Comparison of ENCODE assay signal across 8 cellular contexts in genomic region chr9:16726023-16726422, GRCh38.
DNase-seq lines count a peak whose midpoint lies in the region; ATAC-seq and TF ChIP-seq lines count a peak whose summit lies in the region.
"Had no signal": no experiment of that assay in that cellular context is flagged by ENCODE, and none has a peak within 500 bp of the region (broad histone marks: within the 10 kb centered on the region; RNA-seq: fewer than 3 reads in every experiment).

No MANE protein-coding gene starts in this region.

- no peak for DNase-seq in HFF-Myc (ENCODE audit: extremely low read depth, low read depth)
- peak in 1 of 2 experiments; percentile 52 for DNase-seq in SJSA1 (ENCODE audit: low read depth in 1 of 2, low spot score in 2 of 2)
- no peak for DNase-seq in glutamatergic neuron
- no peak for DNase-seq in NCI-H82 (lab: John Stamatoyannopoulos, UW)
- no peak for DNase-seq in activated gamma-delta T cell treated with Interleukin-2 at 50 U/mL for 16 hours
- DNase-seq in CD8-positive, alpha-beta T cell = no peak
- DNase-seq: NCI-H510A treated with DMSO at 0.1 percent for 48 hours had no signal

- no peaks in the 10 kb centered on the region for H3K36me3 Mint-ChIP-seq in glutamatergic neuron (ENCODE audit: unreplicated experiment)
- H3K36me3 Mint-ChIP-seq in CD8-positive, alpha-beta T cell = no peaks in the 10 kb centered on the region

- H3K4me1 Mint-ChIP-seq in glutamatergic neuron (ENCODE audit: low read depth, unreplicated experiment) = peaks cover 54% of the 10 kb centered on the region
- H3K4me1 Mint-ChIP-seq in CD8-positive, alpha-beta T cell (ENCODE audit: low read depth) = peaks cover 7% of the 10 kb centered on the region

- peak overlapping the region; percentile 60 for H3K4me3 ChIP-seq in HFF-Myc (replicated peaks; ENCODE audit: low read depth, low read length)
- peak overlapping the region; percentile 61 for H3K4me3 ChIP-seq in SJSA1
- H3K4me3 ChIP-seq in skeletal muscle satellite cell (ENCODE audit: low read length) = peak overlapping the region; percentile 82
- H3K4me3 ChIP-seq in CD8-positive, alpha-beta T cell (ENCODE audit: low read depth, low read length) = no peak overlapping the region

- peak overlapping the region; percentile 88 for H3K4me3 Mint-ChIP-seq in glutamatergic neuron (ENCODE audit: unreplicated experiment)
- H3K4me3 Mint-ChIP-seq in CD8-positive, alpha-beta T cell = no peak overlapping the region

- no peaks in the 10 kb centered on the region for H3K36me3 ChIP-seq in SJSA1
- no peaks in the 10 kb centered on the region for H3K36me3 ChIP-seq in skeletal muscle satellite cell (ENCODE audit: insufficient read depth, low read length)
- no peaks in the 10 kb centered on the region for H3K36me3 ChIP-seq in CD8-positive, alpha-beta T cell (ENCODE audit: insufficient read depth, low read length)

- no peak for ATAC-seq in CD8-positive, alpha-beta T cell

- CTCF ChIA-PET in CD8-positive, alpha-beta T cell (lab: Charles Lee) = no interaction called here

- H3K27me3 ChIP-seq in SJSA1 (replicated peaks) = no peaks in the 10 kb centered on the region
- H3K27me3 ChIP-seq in skeletal muscle satellite cell (ENCODE audit: control insufficient read depth, insufficient read depth, low read length) = no peaks in the 10 kb centered on the region
- H3K27me3 ChIP-seq in CD8-positive, alpha-beta T cell (ENCODE audit: insufficient read depth, low read length) = peaks cover 3% of the 10 kb centered on the region

- TF ChIP-seq CTCF in HFF-Myc (IDR thresholded peaks at IDR 0.05; ENCODE audit: low read depth, low read length, missing control alignments) (no peak), glutamatergic neuron (IDR thresholded peaks at IDR 0.05; ENCODE audit: partially characterized antibody, unreplicated experiment) (no peak)
- TF ChIP-seq CTCF in CD8-positive, alpha-beta T cell (IDR thresholded peaks at IDR 0.05) = no peak

- H3K4me1 ChIP-seq in SJSA1 (replicated peaks) (peaks cover 51% of the 10 kb centered on the region), skeletal muscle satellite cell (ENCODE audit: control insufficient read depth, insufficient read depth, low read length) (peaks cover 51% of the 10 kb centered on the region)
- no peaks in the 10 kb centered on the region for H3K4me1 ChIP-seq in CD8-positive, alpha-beta T cell (ENCODE audit: insufficient read depth, low read length)

- peak overlapping the region; percentile 60 for H3K27ac Mint-ChIP-seq in glutamatergic neuron (ENCODE audit: unreplicated experiment)
- no peak overlapping the region for H3K27ac Mint-ChIP-seq in CD8-positive, alpha-beta T cell

- peak overlapping the region; percentile 85 for H3K4me2 ChIP-seq in skeletal muscle satellite cell (ENCODE audit: low read length)

- H3K9me3 ChIP-seq in SJSA1 (replicated peaks) (no peaks in the 10 kb centered on the region), skeletal muscle satellite cell (replicated peaks; ENCODE audit: low read length) (no peaks in the 10 kb centered on the region)
- H3K9me3 ChIP-seq in CD8-positive, alpha-beta T cell (ENCODE audit: low read length) = no peaks in the 10 kb centered on the region

- peak overlapping the region; percentile 19; the same call in 1 of the 2 replicates for H3K27ac ChIP-seq in SJSA1
- no peak overlapping the region for H3K27ac ChIP-seq in CD8-positive, alpha-beta T cell (ENCODE audit: low read depth, low read length)

- H3K9me3 Mint-ChIP-seq in glutamatergic neuron (ENCODE audit: unreplicated experiment) = peaks cover 2% of the 10 kb centered on the region
- H3K9me3 Mint-ChIP-seq in CD8-positive, alpha-beta T cell = no peaks in the 10 kb centered on the region

- POLR2A ChIA-PET in CD8-positive, alpha-beta T cell (lab: Charles Lee) = no interaction called here

- intact Hi-C loops in CD8-positive, alpha-beta T cell (cut with DNase I, micrococcal nuclease) = loop anchor here in 1 of 2 experiments (2.0 kb wide), 1 partner anchor 21 kb away; no protein-coding TSS in a partner anchor

- H3K9ac ChIP-seq in skeletal muscle satellite cell (ENCODE audit: low read depth, low read length) = peak overlapping the region; percentile 91

- H3K27me3 Mint-ChIP-seq in glutamatergic neuron (ENCODE audit: unreplicated experiment) = peaks cover 2% of the 10 kb centered on the region
- H3K27me3 Mint-ChIP-seq in CD8-positive, alpha-beta T cell (ENCODE audit: low read depth) = peaks cover 37% of the 10 kb centered on the region
